Comparison of ENCODE assay signal across 8 cellular contexts in genomic region chr2:38602732-38603401, GRCh38. TPM values are rescaled to one million over a fixed set of nuclear protein-coding genes. Genes with fewer than 3 reads are reported as not detected.
DNase-seq lines count a peak whose midpoint lies in the region; ATAC-seq and TF ChIP-seq lines count a peak whose summit lies in the region.

Gene HNRNPLL (minus strand): TSS chr2:38602928. CDS start chr2:38602626, 302 bp downstream.

- no peaks in the 10 kb centered on the region for H3K9me3 ChIP-seq in HUES6 (ENCODE audit: control insufficient read depth, insufficient read depth, low read depth, low read length)
- no peaks in the 10 kb centered on the region for H3K9me3 ChIP-seq in OCI-LY1 (ENCODE audit: low read length)

- TF ChIP-seq CTCF in OCI-LY1 (IDR thresholded peaks at IDR 0.05; ENCODE audit: low read length), result no peak

- H3K27me3 ChIP-seq in HUES6 (ENCODE audit: control insufficient read depth, insufficient read depth, low read length) (no peaks in the 10 kb centered on the region), OCI-LY1 (ENCODE audit: insufficient read depth, low read length) (no peaks in the 10 kb centered on the region)

- H3K4me1 ChIP-seq in HUES6 (ENCODE audit: control insufficient read depth, insufficient read depth, low read length) (peaks cover 29% of the 10 kb centered on the region), OCI-LY1 (ENCODE audit: insufficient read depth, low read length, severe bottlenecking) (peaks cover 24% of the 10 kb centered on the region)

- H3K9ac ChIP-seq in HUES6 (ENCODE audit: low read length) (peak within 1 kb of the TSS; percentile 97), OCI-LY1 (ENCODE audit: low read length) (peak within 1 kb of the TSS; percentile 53)

- H3K36me3 ChIP-seq in HUES6 (ENCODE audit: control insufficient read depth, insufficient read depth, low read length) (no peaks in the 10 kb centered on the region), OCI-LY1 (ENCODE audit: insufficient read depth, low read length) (no peaks in the 10 kb centered on the region)

- peak; percentile 64 for ATAC-seq in GM21381 (IDR thresholded peaks at IDR 0.05; ENCODE audit: unreplicated experiment)

- in situ Hi-C loops in endometrial microvascular endothelial cells (cut with HindIII; ENCODE audit: inconsistent ontology term, low pct_unique_long_range_greater_than_20kb, low sequenced_read_pairs), result no loop called here

- H3K9me2 ChIP-seq in OCI-LY1 (ENCODE audit: low read depth, low read length), result no peaks in the 10 kb centered on the region

- DNase-seq in COLO668 (lab: John Stamatoyannopoulos, UW; ENCODE audit: unreplicated experiment), result peak; percentile 97
- peak; percentile 95 for DNase-seq in activated CD8-positive, alpha-beta memory T cell treated with anti-CD3 and anti-CD28 coated beads, Interleukin-2, amount 50 U/mL, for 4 hours
- peak; percentile 100 for DNase-seq in mesenteric fat pad (ENCODE audit: low spot score)
- peak; percentile 85 for DNase-seq in stimulated activated CD8-positive, alpha-beta memory T cell treated with anti-CD3 and anti-CD28 coated beads, Interleukin-15, amount 100 ng/mL, for 1 hour (ENCODE audit: low read depth)

- H3K79me2 ChIP-seq in OCI-LY1 (ENCODE audit: insufficient read depth, low read length), result no peaks in the 10 kb centered on the region

- H3F3A ChIP-seq in OCI-LY1 (ENCODE audit: insufficient read depth, low read length), result no peaks in the 10 kb centered on the region

- H3K4me3 ChIP-seq in HUES6 (ENCODE audit: low read depth, low read length), result peak within 1 kb of the TSS; percentile 95
- H3K4me3 ChIP-seq in OCI-LY1 (ENCODE audit: low read depth, low read length, poor library complexity, severe bottlenecking), result peak within 1 kb of the TSS; percentile 70

- H3K27ac ChIP-seq in HUES6 (ENCODE audit: low read depth, low read length) (peak within 1 kb of the TSS; percentile 96), OCI-LY1 (ENCODE audit: low read depth, low read length, poor library complexity, severe bottlenecking) (no peak within 1 kb of the TSS)

- peak within 1 kb of the TSS; percentile 91 for H3K4me2 ChIP-seq in OCI-LY1 (ENCODE audit: low read length)

- peak within 1 kb of the TSS; percentile 73 for H2AFZ ChIP-seq in OCI-LY1 (ENCODE audit: low read length)

- no peaks in the 10 kb centered on the region for H4K20me1 ChIP-seq in OCI-LY1 (ENCODE audit: insufficient read depth, low read length)

RNA-seq across cellular contexts. Expression of gene HNRNPLL, which starts in this region (rescaled TPM):
- 46.9 TPM for total RNA-seq in endometrial microvascular endothelial cells (ENCODE audit: inconsistent ontology term)
- total RNA-seq in mesenteric fat pad, result 39.0 TPM
